Comparison of ENCODE assay signal across 35 cellular contexts in genomic region chr13:28534801-28535200, GRCh38. TPM values are rescaled to one million over a fixed set of nuclear protein-coding genes. Genes with fewer than 3 reads are reported as not detected.
DNase-seq lines count a peak whose midpoint lies in the region; ATAC-seq and TF ChIP-seq lines count a peak whose summit lies in the region.
"Had no signal": no experiment of that assay in that cellular context is flagged by ENCODE, and none has a peak within 500 bp of the region (broad histone marks: within the 10 kb centered on the region; RNA-seq: fewer than 3 reads in every experiment).

No MANE protein-coding gene starts in this region.

- TF ChIP-seq CTCF in HFFc6 (IDR thresholded peaks at IDR 0.05) = peak; percentile 6; the same call in 1 of the 2 replicates
- TF ChIP-seq CTCF in ascending aorta (IDR thresholded peaks at IDR 0.05) = no peak

- no peak for ATAC-seq in stimulated activated naive B cell treated with anti-CD40 and anti-IgM and Interleukin-4, amounts not matched to agents 10 μg/mL and 1 μg/mL and 100 μg/mL, for 72 hours (replicated peaks)
- ATAC-seq in aorta (ENCODE audit: low FRiP score) = peak; percentile 20
- no peak for ATAC-seq in GM19452 (IDR thresholded peaks at IDR 0.05; ENCODE audit: unreplicated experiment)
- no peak for ATAC-seq in HG02798 (IDR thresholded peaks at IDR 0.05; ENCODE audit: poor library complexity, unreplicated experiment)
- ATAC-seq: A549; CD8-positive, alpha-beta T cell had no signal

- peak overlapping the region; percentile 8 for H2AK5ac ChIP-seq in neuronal stem cell (ENCODE audit: low read depth, low read length)

- DNase-seq in HFFc6 (no peak), neuronal stem cell (ENCODE audit: low spot score) (no peak), aorta (no peak), ascending aorta (ENCODE audit: low spot score in 2 of 2) (no peak), H7 (no peak)
- no peak for DNase-seq in stimulated activated naive B cell treated with anti-CD40 and anti-IgM and Interleukin-4, amounts not matched to agents 10 μg/mL and 1 μg/mL and 100 μg/mL, for 72 hours
- DNase-seq: 8988T; ACHN; AML-193; BE2C; C1 segment of cervical spinal cord; Caco-2; Calu3; CD4-positive, alpha-beta memory T cell; CD4-positive, alpha-beta T cell; CD4-positive, CD25-positive, alpha-beta regulatory T cell; CD8-positive, alpha-beta memory T cell; CD8-positive, alpha-beta T cell; COR-L47; DMS 273 treated with DMSO at 0.1 percent for 48 hours; DMS153; DMS53; DMS79; DMS79 treated with DMSO at 0.1 percent for 48 hours; DND-41; EL had no signal

- H2BK5ac ChIP-seq in neuronal stem cell (ENCODE audit: low read length) = no peak overlapping the region

- intact Hi-C loops in aorta (cut with DNase I) (no loop called here), ascending aorta (cut with DNase I) (no loop called here)

- no peak overlapping the region for H3K4me2 ChIP-seq in neuronal stem cell (ENCODE audit: insufficient read depth, low read length, poor library complexity, severe bottlenecking)
- H3K4me2 ChIP-seq: A549; BLaER1; BLaER1 treated with 17β-estradiol and CSF1 and Interleukin-3, amounts not matched to agents 10 nM and 100 nM had no signal

- peaks cover 3% of the 10 kb centered on the region for H3K79me1 ChIP-seq in neuronal stem cell (ENCODE audit: low read depth, low read length)

- no peak overlapping the region for H3K4ac ChIP-seq in neuronal stem cell (ENCODE audit: low read length)

- no peak overlapping the region for H2BK120ac ChIP-seq in neuronal stem cell (ENCODE audit: low read depth, low read length)

- no peaks in the 10 kb centered on the region for H3K9me3 Mint-ChIP-seq in HFFc6
- H3K9me3 Mint-ChIP-seq in stimulated activated naive B cell treated with anti-CD40 and anti-IgM and Interleukin-4, amounts not matched to agents 10 μg/mL and 1 μg/mL and 100 μg/mL, for 72 hours = peaks cover 0 to 5% of the 10 kb centered on the region in 2 donors
- H3K9me3 Mint-ChIP-seq: CD4-positive, alpha-beta memory T cell; CD4-positive, alpha-beta T cell; CD8-positive, alpha-beta memory T cell; CD8-positive, alpha-beta T cell had no signal

- H3K4me3 ChIP-seq in neuronal stem cell (ENCODE audit: low read length in 2 of 2) (no peak overlapping the region), aorta (ENCODE audit: low read length in 2 of 2) (no peak overlapping the region), ascending aorta (no peak overlapping the region), H7 (ENCODE audit: insufficient read depth, low read depth, low read length) (no peak overlapping the region)
- H3K4me3 ChIP-seq: A549 had no signal

- H2BK12ac ChIP-seq in neuronal stem cell (ENCODE audit: low read length) = no peak overlapping the region

- peak overlapping the region; percentile 21 for H3K14ac ChIP-seq in neuronal stem cell (ENCODE audit: low read length)

- no peak overlapping the region for H3K4me3 Mint-ChIP-seq in HFFc6
- no peak overlapping the region for H3K4me3 Mint-ChIP-seq in stimulated activated naive B cell treated with anti-CD40 and anti-IgM and Interleukin-4, amounts not matched to agents 10 μg/mL and 1 μg/mL and 100 μg/mL, for 72 hours
- H3K4me3 Mint-ChIP-seq: CD4-positive, alpha-beta T cell; CD4-positive, CD25-positive, alpha-beta regulatory T cell; CD8-positive, alpha-beta memory T cell; CD8-positive, alpha-beta T cell had no signal

- no peak overlapping the region for H2BK15ac ChIP-seq in neuronal stem cell (ENCODE audit: low read length)

- peaks cover 4 to 5% of the 10 kb centered on the region in 2 donors for H3K4me1 ChIP-seq in neuronal stem cell (ENCODE audit: control insufficient read depth in 2 of 2, insufficient read depth in 1 of 2, low read depth in 1 of 2, low read length in 2 of 2)
- no peaks in the 10 kb centered on the region for H3K4me1 ChIP-seq in aorta (ENCODE audit: control insufficient read depth in 1 of 2, insufficient read depth in 2 of 2, low read length in 2 of 2)
- H3K4me1 ChIP-seq in ascending aorta = peaks cover 5% of the 10 kb centered on the region in 2 donors
- H3K4me1 ChIP-seq: BE2C, Caco-2 had no signal

- H3K18ac ChIP-seq in neuronal stem cell (ENCODE audit: low read length) = peak overlapping the region; percentile 80

- no peak overlapping the region for H4K91ac ChIP-seq in neuronal stem cell (ENCODE audit: low read depth, low read length, poor library complexity)

- no peaks in the 10 kb centered on the region for H3K27me3 Mint-ChIP-seq in HFFc6 (ENCODE audit: insufficient read depth)
- peaks cover 12 to 15% of the 10 kb centered on the region in 2 donors for H3K27me3 Mint-ChIP-seq in stimulated activated naive B cell treated with anti-CD40 and anti-IgM and Interleukin-4, amounts not matched to agents 10 μg/mL and 1 μg/mL and 100 μg/mL, for 72 hours

- H3K9me3 ChIP-seq in neuronal stem cell (replicated peaks in 1 of 2; ENCODE audit: control insufficient read depth in 2 of 2, insufficient read depth in 1 of 2, low read depth in 1 of 2, low read length in 2 of 2) (peaks cover 0 to 7% of the 10 kb centered on the region in 2 donors), aorta (ENCODE audit: control insufficient read depth, low read length) (no peaks in the 10 kb centered on the region), ascending aorta (no peaks in the 10 kb centered on the region)
- H3K9me3 ChIP-seq: A549 had no signal

- peaks cover 23% of the 10 kb centered on the region for H3K4me1 Mint-ChIP-seq in HFFc6 (ENCODE audit: low read depth)
- H3K4me1 Mint-ChIP-seq in stimulated activated naive B cell treated with anti-CD40 and anti-IgM and Interleukin-4, amounts not matched to agents 10 μg/mL and 1 μg/mL and 100 μg/mL, for 72 hours = peaks cover 4 to 18% of the 10 kb centered on the region in 2 donors
- H3K4me1 Mint-ChIP-seq: CD8-positive, alpha-beta memory T cell had no signal

- no peak overlapping the region for H3K27ac Mint-ChIP-seq in HFFc6
- peak overlapping the region; percentile 52 for H3K27ac Mint-ChIP-seq in stimulated activated naive B cell treated with anti-CD40 and anti-IgM and Interleukin-4, amounts not matched to agents 10 μg/mL and 1 μg/mL and 100 μg/mL, for 72 hours
- H3K27ac Mint-ChIP-seq: B cell; CD14-positive monocyte; CD4-positive, alpha-beta memory T cell; CD4-positive, alpha-beta T cell; CD4-positive, CD25-positive, alpha-beta regulatory T cell; CD8-positive, alpha-beta memory T cell; CD8-positive, alpha-beta T cell had no signal

- H3K27ac ChIP-seq in neuronal stem cell (replicated peaks; ENCODE audit: low read length) (no peak overlapping the region), aorta (ENCODE audit: low read depth in 1 of 2, low read length in 2 of 2) (no peak overlapping the region), ascending aorta (no peak overlapping the region)
- H3K27ac ChIP-seq: 22Rv1; A549; BLaER1; BLaER1 treated with 17β-estradiol and CSF1 and Interleukin-3, amounts not matched to agents 10 nM and 100 nM; C4-2B had no signal

- H3K23ac ChIP-seq in neuronal stem cell (ENCODE audit: low read depth, low read length, poor library complexity) = peak overlapping the region; percentile 55

- H3K36me3 ChIP-seq in neuronal stem cell (replicated peaks in 1 of 2; ENCODE audit: control insufficient read depth in 2 of 2, insufficient read depth in 2 of 2, low read length in 2 of 2) (no peaks in the 10 kb centered on the region), aorta (ENCODE audit: control insufficient read depth in 1 of 2, insufficient read depth in 2 of 2, low read length in 1 of 2) (no peaks in the 10 kb centered on the region), ascending aorta (no peaks in the 10 kb centered on the region), H7 (replicated peaks; ENCODE audit: control insufficient read depth, insufficient read depth, low read length) (no peaks in the 10 kb centered on the region)
- H3K36me3 ChIP-seq: BE2C had no signal

- no peak overlapping the region for H3K9ac ChIP-seq in neuronal stem cell (ENCODE audit: low read depth, low read length, poor library complexity)
- H3K9ac ChIP-seq: BLaER1; BLaER1 treated with 17β-estradiol and CSF1 and Interleukin-3, amounts not matched to agents 10 nM and 100 nM had no signal

- H3K36me3 Mint-ChIP-seq in HFFc6 (ENCODE audit: low read depth) = no peaks in the 10 kb centered on the region
- H3K36me3 Mint-ChIP-seq in stimulated activated naive B cell treated with anti-CD40 and anti-IgM and Interleukin-4, amounts not matched to agents 10 μg/mL and 1 μg/mL and 100 μg/mL, for 72 hours = peaks cover 4 to 5% of the 10 kb centered on the region in 2 donors
- H3K36me3 Mint-ChIP-seq: CD4-positive, alpha-beta memory T cell; CD4-positive, CD25-positive, alpha-beta regulatory T cell; CD8-positive, alpha-beta memory T cell; CD8-positive, alpha-beta T cell had no signal

- H3K27me3 ChIP-seq in neuronal stem cell (ENCODE audit: control insufficient read depth in 3 of 3, insufficient read depth in 3 of 3, low read depth in 1 of 3, low read length in 3 of 3) (peaks cover 9 to 50% (median 41%) of the 10 kb centered on the region in 3 experiments), aorta (ENCODE audit: control insufficient read depth in 1 of 2, insufficient read depth in 2 of 2, low read length in 1 of 2) (no peaks in the 10 kb centered on the region), ascending aorta (peaks cover 12% of the 10 kb centered on the region), H7 (ENCODE audit: control insufficient read depth, insufficient read depth, low read length) (peaks cover 21% of the 10 kb centered on the region)

- no peak overlapping the region for H4K8ac ChIP-seq in neuronal stem cell (ENCODE audit: low read depth, low read length)

- WGBS in neuronal stem cell (ENCODE audit: extremely low coverage in 2 of 2, insufficient read length in 2 of 2, insufficient replicate concordance in 1 of 2), 2 donors = no CpG with 5 or more reads among the region's 5 CpGs
- WGBS in aorta, 2 donors = 97 to 98% methylated on average over 5 of the region's 5 CpGs

- H2AFZ ChIP-seq in neuronal stem cell (ENCODE audit: low read length) = no peak overlapping the region

RNA-seq across cellular contexts. Expression of gene FLT1, which starts 39.9 kb away (rescaled TPM):
- 100 to 1,000 TPM in 2 of 6 experiments, 10 to 100 TPM in 4; 80.5 to 118 (median 91.0) TPM for total RNA-seq in HFFc6 (2021; fragmentation: NEBNext Ultra II Directional; extraction: Animal tissue kit (Norgen Biotek cat#: 25700))
- polyA plus RNA-seq in neuronal stem cell (2013, experiment 1 of 2) = 0.07 TPM
- polyA plus RNA-seq in neuronal stem cell (2013, experiment 2 of 2) = 0.04 TPM
- total RNA-seq in aorta (10 to 100 TPM; 32.8 to 62.8 TPM), ascending aorta (46.0 TPM)
- under 1 TPM; 0.38 to 0.69 TPM for polyA plus RNA-seq in aorta
- total RNA-seq in H7 (2014; rRNA removed; shearing (Covaris generic)) = 55.3 and 59.4 TPM in 2 replicates
- total RNA-seq: Calu3 had no signal
- polyA plus RNA-seq: A549; CD14-positive monocyte; CD8-positive, alpha-beta memory T cell had no signal
